In the genomic region with DNA sequence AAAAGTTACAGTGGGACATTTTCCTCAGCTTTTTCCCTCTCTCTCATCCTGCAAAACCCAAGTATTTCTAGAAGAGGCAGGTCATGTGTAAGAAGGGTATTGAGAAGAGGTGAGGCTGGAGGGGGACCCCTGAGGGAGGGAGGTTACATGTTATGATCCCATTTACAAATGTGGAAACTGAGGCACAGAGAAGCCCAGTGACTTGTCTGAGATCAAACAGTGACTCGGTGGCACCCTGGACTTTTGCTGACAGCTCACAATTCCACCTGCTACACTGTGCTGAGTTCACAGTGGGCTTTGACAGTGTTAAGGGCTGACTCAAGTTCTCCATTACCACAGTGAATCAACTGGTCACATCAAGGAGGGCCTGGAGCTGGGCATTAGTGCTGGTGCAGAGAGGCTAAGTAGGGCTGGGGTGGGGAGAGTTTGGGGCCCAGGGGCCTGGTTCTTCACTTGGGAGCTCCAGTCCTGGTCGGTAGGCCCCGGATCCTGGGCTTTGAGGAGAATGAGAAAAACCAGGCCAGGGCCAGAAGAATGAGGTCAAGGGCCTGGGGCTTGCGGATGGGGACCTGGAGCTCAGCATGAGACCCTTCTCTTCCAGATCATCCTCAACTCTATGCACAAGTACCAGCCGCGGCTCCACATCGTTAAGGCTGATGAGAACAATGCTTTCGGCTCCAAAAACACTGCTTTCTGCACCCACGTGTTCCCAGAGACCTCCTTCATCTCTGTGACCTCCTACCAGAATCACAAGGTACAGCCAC, we compare ENCODE assay signal across 24 cellular contexts. TPM values are rescaled to one million over a fixed set of nuclear protein-coding genes. Genes with fewer than 3 reads are reported as not detected.
DNase-seq lines count a peak whose midpoint lies in the region; ATAC-seq, FAIRE-seq and TF ChIP-seq lines count a peak whose summit lies in the region.
"Had no signal": no experiment of that assay in that cellular context is flagged by ENCODE, and none has a peak within 500 bp of the region (broad histone marks: within the 10 kb centered on the region; RNA-seq: fewer than 3 reads in every experiment).

No MANE protein-coding gene starts in this region.

- H4K91ac ChIP-seq in IMR-90 (ENCODE audit: insufficient read depth, low read depth, low read length): no peak overlapping the region

- ATAC-seq in IMR-90 (ENCODE audit: low read depth): no peak
- ATAC-seq in GM12878: no peak
- no peak for ATAC-seq in lower lobe of right lung
- no peak for ATAC-seq in upper lobe of right lung
- ATAC-seq in HG02981 (IDR thresholded peaks at IDR 0.05; ENCODE audit: unreplicated experiment): no peak
- ATAC-seq in HG03565 (IDR thresholded peaks at IDR 0.05; ENCODE audit: unreplicated experiment): no peak
- ATAC-seq: Right ventricle myocardium inferior had no signal

- H4K8ac ChIP-seq in IMR-90 (ENCODE audit: low read depth in 2 of 2, low read length in 2 of 2): no peak overlapping the region

- intact Hi-C loops in IMR-90 (cut with micrococcal nuclease): no loop called here
- intact Hi-C loops in GM12878 (cut with micrococcal nuclease; ENCODE audit: unreplicated experiment): no loop called here
- intact Hi-C loops in lower lobe of right lung (cut with DNase I): no loop called here
- intact Hi-C loops in upper lobe of right lung (cut with DNase I): no loop called here

- SMC1A ChIA-PET in GM12878 (lab: Charles Lee; ENCODE audit: uncharacterized antibody, unreplicated experiment): no interaction called here

- no peak overlapping the region for H3K27ac ChIP-seq in IMR-90 (ENCODE audit: insufficient read depth, low read length)
- no peak overlapping the region for H3K27ac ChIP-seq in GM12878 (ENCODE audit: control insufficient read depth, insufficient read depth)
- H3K27ac ChIP-seq in lower lobe of right lung: no peak overlapping the region
- no peak overlapping the region for H3K27ac ChIP-seq in upper lobe of right lung
- H3K27ac ChIP-seq: C4-2B, HL-60 had no signal

- H3K23ac ChIP-seq in IMR-90 (ENCODE audit: low read depth, low read length): no peak overlapping the region

- H3K4me3 ChIP-seq in IMR-90 (ENCODE audit: insufficient read depth, low read depth, low read length) (no peak overlapping the region), GM12878 (no peak overlapping the region), lower lobe of right lung (no peak overlapping the region), upper lobe of right lung (no peak overlapping the region)

- POLR2A ChIA-PET in IMR-90 (lab: Charles Lee; ENCODE audit: unreplicated experiment) (no interaction called here), GM12878 (lab: Charles Lee) (interaction anchor here (0.6 kb wide), 1 partner anchor 9 kb away, joined by 4 read pairs; no protein-coding TSS in a partner anchor)

- no peak overlapping the region for H3K18ac ChIP-seq in IMR-90 (ENCODE audit: low read depth, low read length)

- H3K9ac ChIP-seq in IMR-90 (ENCODE audit: low read depth, low read length) (no peak overlapping the region), GM12878 (ENCODE audit: control insufficient read depth, insufficient read depth, low read length) (no peak overlapping the region)
- H3K9ac ChIP-seq: SK-N-SH had no signal

- no peak overlapping the region for H3K14ac ChIP-seq in IMR-90 (replicated peaks; ENCODE audit: low read depth, low read length)

- H2BK120ac ChIP-seq in IMR-90 (ENCODE audit: low read depth, low read length): no peak overlapping the region

- no TSS peak for BruUV-seq in IMR-90 (replicated peaks; lab: Mats Ljungman, UMichigan)
- no TSS peak for BruUV-seq in GM12878 (replicated peaks; lab: Mats Ljungman, UMichigan)

- TF ChIP-seq POLR2A in IMR-90 (IDR thresholded peaks at IDR 0.05; ENCODE audit: low read depth, low read length) (no peak), GM12878 (IDR thresholded peaks at IDR 0.05; ENCODE audit: low read depth, low read length) (no peak)

- DNase-seq in IMR-90 (peak; percentile 24), GM12878 (ENCODE audit: low read depth, low spot score) (no peak), lower lobe of right lung (peak; percentile 22), upper lobe of right lung (peak; percentile 30), glomerular visceral epithelial cell (ENCODE audit: extremely low spot score) (no peak)
- DNase-seq: AML-193, MM.1S, NCI-H1092, NCI-H146, NCI-H2081, NCI-H2171 treated with DMSO at 0.1 percent for 48 hours, NCI-H446, NCI-H69, SK-N-SH had no signal

- no peak for TF ChIP-seq CTCF in IMR-90 (conservative IDR thresholded peaks at IDR 0.05; ENCODE audit: low read depth, low read length)
- TF ChIP-seq CTCF in GM12878 (IDR thresholded peaks at IDR 0.05 in 2 of 3, conservative IDR thresholded peaks at IDR 0.05 in 1 of 3; ENCODE audit: control insufficient read depth in 2 of 3, extremely low read depth in 1 of 3, insufficient read depth in 1 of 3, low read depth in 3 of 3, low read length in 3 of 3): no peak
- TF ChIP-seq CTCF in lower lobe of right lung (IDR thresholded peaks at IDR 0.05): no peak
- no peak for TF ChIP-seq CTCF in upper lobe of right lung (IDR thresholded peaks at IDR 0.05)

- peak overlapping the region; percentile 70 for H2AK9ac ChIP-seq in IMR-90 (replicated peaks; ENCODE audit: low read depth, low read length, poor library complexity)

- no peak overlapping the region for H4K5ac ChIP-seq in IMR-90 (ENCODE audit: low read depth, low read length)

- H3K4me2 ChIP-seq in IMR-90 (ENCODE audit: low read depth, low read length) (no peak overlapping the region), GM12878 (ENCODE audit: control insufficient read depth, insufficient read depth) (no peak overlapping the region)
- H3K4me2 ChIP-seq: SK-N-SH had no signal

- H3K79me2 ChIP-seq in GM12878 (ENCODE audit: control insufficient read depth, insufficient read depth, low read length): no peaks in the 10 kb centered on the region

- no peaks in the 10 kb centered on the region for H3K79me1 ChIP-seq in IMR-90 (ENCODE audit: low read depth in 1 of 2, low read length in 2 of 2)

- in situ Hi-C loops in IMR-90 (cut with MboI; ENCODE audit: low sequenced_read_pairs) (no loop called here), GM12878 (cut with MboI) (no loop called here)

- RAD21 ChIA-PET in GM12878 (lab: Charles Lee; ENCODE audit: unreplicated experiment): no interaction called here

- no peak overlapping the region for H2BK20ac ChIP-seq in IMR-90 (ENCODE audit: low read depth, low read length)

- H2AFZ ChIP-seq in IMR-90 (replicated peaks; ENCODE audit: low read length, poor library complexity) (peak overlapping the region; percentile 14), GM12878 (ENCODE audit: control insufficient read depth, low read depth, low read length) (no peak overlapping the region)

- H3K27me3 ChIP-seq in IMR-90 (ENCODE audit: control insufficient read depth, insufficient read depth, low read length): peaks cover 3% of the 10 kb centered on the region
- H3K27me3 ChIP-seq in GM12878 (replicated peaks in 1 of 2; ENCODE audit: control insufficient read depth in 2 of 2, insufficient read depth in 2 of 2, low read length in 1 of 2): peaks cover 0 to 5% of the 10 kb centered on the region in 2 experiments; a peak in 2 of 4 replicates
- H3K27me3 ChIP-seq in lower lobe of right lung (ENCODE audit: low read depth): no peaks in the 10 kb centered on the region
- H3K27me3 ChIP-seq in upper lobe of right lung: no peaks in the 10 kb centered on the region

- no peak for TF ChIP-seq RAD21 in IMR-90 (IDR thresholded peaks at IDR 0.05; ENCODE audit: low read length)
- TF ChIP-seq RAD21 in GM12878 (IDR thresholded peaks at IDR 0.05; ENCODE audit: insufficient read depth, low read depth, low read length): no peak

- H3K9me3 ChIP-seq in IMR-90 (ENCODE audit: control insufficient read depth, insufficient read depth, low read length) (no peaks in the 10 kb centered on the region), GM12878 (replicated peaks; ENCODE audit: control insufficient read depth, insufficient read depth, low read length) (no peaks in the 10 kb centered on the region), lower lobe of right lung (no peaks in the 10 kb centered on the region), upper lobe of right lung (no peaks in the 10 kb centered on the region)
- H3K9me3 ChIP-seq: SK-N-SH had no signal

- no peaks in the 10 kb centered on the region for H4K20me1 ChIP-seq in IMR-90 (ENCODE audit: insufficient read depth, low read length)
- H4K20me1 ChIP-seq in GM12878 (ENCODE audit: control insufficient read depth, insufficient read depth): no peaks in the 10 kb centered on the region

- no peaks in the 10 kb centered on the region for H3K36me3 ChIP-seq in IMR-90 (ENCODE audit: control insufficient read depth, insufficient read depth, low read length)
- no peaks in the 10 kb centered on the region for H3K36me3 ChIP-seq in GM12878 (ENCODE audit: control insufficient read depth in 2 of 2, insufficient read depth in 2 of 2, low read length in 1 of 2)
- H3K36me3 ChIP-seq in lower lobe of right lung: peaks cover 11% of the 10 kb centered on the region
- H3K36me3 ChIP-seq in upper lobe of right lung: no peaks in the 10 kb centered on the region

- TF ChIP-seq EP300 in GM12878 (IDR thresholded peaks at IDR 0.05; ENCODE audit: borderline replicate concordance in 1 of 2, control insufficient read depth in 1 of 2, low read depth in 2 of 2, low read length in 2 of 2): no peak

- dilution Hi-C loops in IMR-90 (cut with HindIII; ENCODE audit: low sequenced_read_pairs, unreplicated experiment): no loop called here

- peaks cover 14% of the 10 kb centered on the region for H3K9me1 ChIP-seq in IMR-90 (ENCODE audit: insufficient read depth, low read length)

- H3K4me1 ChIP-seq in IMR-90 (ENCODE audit: control insufficient read depth, insufficient read depth, low read length): peaks cover 10% of the 10 kb centered on the region
- H3K4me1 ChIP-seq in GM12878 (ENCODE audit: control insufficient read depth, insufficient read depth, low read length): no peaks in the 10 kb centered on the region
- peaks cover 2% of the 10 kb centered on the region for H3K4me1 ChIP-seq in lower lobe of right lung
- H3K4me1 ChIP-seq in upper lobe of right lung: no peaks in the 10 kb centered on the region

- no peak overlapping the region for H2BK15ac ChIP-seq in IMR-90 (ENCODE audit: low read depth, low read length)

- no peak overlapping the region for H2AK5ac ChIP-seq in IMR-90 (ENCODE audit: low read depth, low read length)

- H3K56ac ChIP-seq in IMR-90 (ENCODE audit: extremely low read depth, insufficient read depth, low read length): no peak overlapping the region

- FAIRE-seq in GM12878 (lab: Jason Lieb, UNC): no peak
- FAIRE-seq: D721Med, GM12892 had no signal

- no peak overlapping the region for H2BK5ac ChIP-seq in IMR-90 (ENCODE audit: low read depth, low read length, poor library complexity, severe bottlenecking)

- CTCF ChIA-PET in IMR-90 (lab: Yijun Ruan, JAX) (no interaction called here), GM12878 (lab: Yijun Ruan, JAX) (no interaction called here)

- H3K4ac ChIP-seq in IMR-90 (ENCODE audit: low read depth, low read length): no peak overlapping the region

- 92% methylated on average over 6 of the region's 9 CpGs; no CpG with 5 or more reads in 1 of the 2 experiments for WGBS in IMR-90 (ENCODE audit: extremely low coverage in 2 of 2, insufficient read length in 1 of 2), 2 experiments
- 35% methylated on average over 9 of the region's 9 CpGs for WGBS in GM12878 (ENCODE audit: insufficient coverage, insufficient replicate concordance, low lambda C conversion rate, missing lambda C conversion rate)

RNA-seq across cellular contexts. Expression of a gene that starts 26.0 kb away (rescaled TPM):
- 0.28 TPM in 1 of 2 replicates, not detected in the other for total RNA-seq in IMR-90 (2012; rRNA removed)
- polyA plus RNA-seq in IMR-90 (2012; rRNA removed): 0.05 TPM in 1 of 2 replicates, not detected in the other
- 0.04 TPM in 1 of 2 replicates, not detected in the other for polyA plus RNA-seq in IMR-90 (2012; cell fraction: cytosol; rRNA removed)
- polyA plus RNA-seq in IMR-90 (2012; cell fraction: nucleus; rRNA removed; ENCODE audit: low replicate concordance): 0.12 and 0.23 TPM in 2 replicates
- not detected in 2 replicates for total RNA-seq in GM12878 (2013; cell fraction: nucleolus; rRNA removed)
- not detected in 2 replicates for total RNA-seq in GM12878 (2014; rRNA removed)
- total RNA-seq in GM12878 (2014; rRNA removed; fragmentation: Illumina TruSeq; extraction: Trizol): not detected in 2 replicates
- not detected in 2 replicates for total RNA-seq in GM12878 (2021)
- not detected for polyA plus RNA-seq in GM12878 (2011; ENCODE audit: low read depth)
- not detected in 2 replicates for polyA plus RNA-seq in GM12878 (2011; rRNA removed)
- polyA plus RNA-seq in GM12878 (2011; cell fraction: cytosol; rRNA removed): 0.03 TPM in 1 of 2 replicates, not detected in the other
- 0.06 TPM in 1 of 2 replicates, not detected in the other for polyA plus RNA-seq in GM12878 (2011; cell fraction: nucleus; rRNA removed)
- 0.07 TPM in 1 of 2 replicates, not detected in the other for polyA plus RNA-seq in GM12878 (2012)
- polyA plus RNA-seq in GM12878 (2014; fragmentation: Illumina TruSeq; extraction: Trizol): 0.01 TPM in 1 of 2 replicates, not detected in the other
- not detected for polyA plus RNA-seq in GM12878 (2014; fragmentation: Nextera tagmentation; extraction: Ambion mirVana)
- not detected in 2 replicates for polyA plus RNA-seq in GM12878 (2014; rRNA removed)
- not detected for polyA plus RNA-seq in GM12878 (2016; fragmentation: Nextera tagmentation; extraction: Ambion mirVana)
- polyA minus RNA-seq in GM12878 (2011; rRNA and poly(A)+ RNA removed): 0.15 TPM in 1 of 2 replicates, not detected in the other
- polyA minus RNA-seq in GM12878 (2011; cell fraction: cytosol; rRNA and poly(A)+ RNA removed): not detected in 2 replicates
- not detected in 2 replicates for polyA minus RNA-seq in GM12878 (2011; cell fraction: nucleus; rRNA and poly(A)+ RNA removed)
- 22.3 TPM for total RNA-seq in lower lobe of right lung
- total RNA-seq in upper lobe of right lung: 28.6 TPM
- total RNA-seq: H4, HT1080, LHCN-M2, Right ventricle myocardium inferior had no signal

Comparison
In these comparisons a context has a peak if more than half of its experiments do, and no peak if none do; other contexts are left out.
1. DNase-seq: peak in IMR-90 (single experiment), lower lobe of right lung (single experiment) and upper lobe of right lung (single experiment); none in GM12878 (single experiment) and glomerular visceral epithelial cell (single experiment).
2. RNA of a gene that starts 26.0 kb away (total RNA-seq): 28.6 TPM in upper lobe of right lung (single experiment) and 22.3 TPM in lower lobe of right lung (single experiment); 0.28 TPM in IMR-90 and not detected in GM12878; every median in the first group is over 10 times any median in the second.